ENCODE assay signal across 9 cellular contexts in genomic region chr1:218674280-218674773, GRCh38.
DNase-seq lines count a peak whose midpoint lies in the region; ATAC-seq and TF ChIP-seq lines count a peak whose summit lies in the region.
"Had no signal": no experiment of that assay in that cellular context is flagged by ENCODE, and none has a peak within 500 bp of the region (broad histone marks: within the 10 kb centered on the region; RNA-seq: fewer than 3 reads in every experiment).

No MANE protein-coding gene starts in this region.

- no peak overlapping the region; the same call in 1 of the 2 replicates for H3K4me2 ChIP-seq in PC-3 (ENCODE audit: low read length)
- H3K4me2 ChIP-seq in trophoblast cell (ENCODE audit: low read length): no peak overlapping the region

- H3K79me2 ChIP-seq in PC-3 (ENCODE audit: low read length): no peaks in the 10 kb centered on the region
- no peaks in the 10 kb centered on the region for H3K79me2 ChIP-seq in trophoblast cell (ENCODE audit: control insufficient read depth, insufficient read depth, low read length, poor library complexity)

- no peak overlapping the region for H3K18ac ChIP-seq in trophoblast cell (ENCODE audit: low read length)

- H4K8ac ChIP-seq in trophoblast cell (ENCODE audit: low read depth, low read length): peak overlapping the region; percentile 54

- H4K91ac ChIP-seq in trophoblast cell (ENCODE audit: low read depth, low read length): peak overlapping the region; percentile 66

- H2BK5ac ChIP-seq in trophoblast cell (ENCODE audit: low read depth, low read length, poor library complexity): peak overlapping the region; percentile 88

- no peaks in the 10 kb centered on the region for H3K36me3 ChIP-seq in PC-3 (ENCODE audit: low read depth, low read length)
- no peaks in the 10 kb centered on the region for H3K36me3 ChIP-seq in trophoblast cell (ENCODE audit: control insufficient read depth in 1 of 2, insufficient read depth in 2 of 2, low read length in 2 of 2)

- no peaks in the 10 kb centered on the region for H3K9me2 ChIP-seq in PC-3 (replicated peaks; ENCODE audit: low read length)

- H3K4me1 ChIP-seq in PC-3 (ENCODE audit: insufficient read depth, low read length) (0 out of 2 replicates have a peak, but pooled peaks cover 5% of the 10 kb centered on the region), trophoblast cell (ENCODE audit: control insufficient read depth in 1 of 2, insufficient read depth in 2 of 2, low read length in 2 of 2) (peaks cover 2 to 10% of the 10 kb centered on the region in 2 experiments)

- H2AK5ac ChIP-seq in trophoblast cell (ENCODE audit: low read length): peak overlapping the region; percentile 35

- no peak overlapping the region for H3K4me3 Mint-ChIP-seq in T-cell
- H3K4me3 Mint-ChIP-seq in stimulated activated memory B cell treated with anti-CD40 and anti-IgM and Interleukin-4, amounts not matched to agents 10 μg/mL and 1 μg/mL and 100 μg/mL, for 72 hours: no peak overlapping the region
- H3K4me3 Mint-ChIP-seq: stimulated activated naive CD8-positive, alpha-beta T cell treated with anti-CD3 and anti-CD28 coated beads, Interleukin-15, Interleukin-2, amounts not matched to agents 100 ng/mL and 50 ng/mL, for 24 hours had no signal

- no peak overlapping the region for H3K23ac ChIP-seq in trophoblast cell (ENCODE audit: low read length)

- H3K27me3 ChIP-seq in PC-3 (ENCODE audit: low read length): no peaks in the 10 kb centered on the region
- H3K27me3 ChIP-seq in trophoblast cell (ENCODE audit: insufficient read depth, low read length): no peaks in the 10 kb centered on the region

- DNase-seq in H4 (ENCODE audit: low spot score): peak; percentile 68
- peak; percentile 58 for DNase-seq in PC-3
- peak; percentile 63 to 76 for DNase-seq in foreskin fibroblast
- DNase-seq in trophoblast cell: peak; percentile 61 to 80
- DNase-seq in T-cell: no peak
- no peak for DNase-seq in globus pallidus (ENCODE audit: low spot score)

- no peak overlapping the region for H3K27ac Mint-ChIP-seq in T-cell
- H3K27ac Mint-ChIP-seq in stimulated activated memory B cell treated with anti-CD40 and anti-IgM and Interleukin-4, amounts not matched to agents 10 μg/mL and 1 μg/mL and 100 μg/mL, for 72 hours: no peak overlapping the region
- H3K27ac Mint-ChIP-seq: stimulated activated naive CD8-positive, alpha-beta T cell treated with anti-CD3 and anti-CD28 coated beads, Interleukin-15, Interleukin-2, amounts not matched to agents 100 ng/mL and 50 ng/mL, for 24 hours had no signal

- BruUV-seq in PC-3 (replicated peaks; lab: Mats Ljungman, UMichigan): no TSS peak

- WGBS in trophoblast cell (ENCODE audit: extremely low coverage, insufficient coverage, insufficient read length): no CpG with 5 or more reads among the region's 9 CpGs

- peaks cover 8% of the 10 kb centered on the region for H3K79me1 ChIP-seq in trophoblast cell (ENCODE audit: low read length)

- H3K9me3 ChIP-seq in PC-3 (ENCODE audit: low read length) (no peaks in the 10 kb centered on the region), trophoblast cell (ENCODE audit: insufficient read depth, low read depth, low read length) (no peaks in the 10 kb centered on the region)

- intact Hi-C loops in PC-3 (cut with micrococcal nuclease): no loop called here

- peak overlapping the region; percentile 85 for H2BK120ac ChIP-seq in trophoblast cell (ENCODE audit: insufficient read depth, low read length, poor library complexity)

- no peak overlapping the region for H3K4me3 ChIP-seq in PC-3 (ENCODE audit: low read length)
- peak overlapping the region in 1 of 2 donors; percentile 21 for H3K4me3 ChIP-seq in foreskin fibroblast (ENCODE audit: low read depth in 1 of 2, low read length in 2 of 2)
- no peak overlapping the region for H3K4me3 ChIP-seq in trophoblast cell (ENCODE audit: low read depth, low read length)

- no peak for TF ChIP-seq CTCF in PC-3 (conservative IDR thresholded peaks at IDR 0.05; ENCODE audit: low read depth, low read length)
- no peak for TF ChIP-seq CTCF in foreskin fibroblast (IDR thresholded peaks at IDR 0.05; ENCODE audit: low read depth, low read length)

- H3F3A ChIP-seq in PC-3 (ENCODE audit: low read length, unreplicated experiment): no peaks in the 10 kb centered on the region

- no peak overlapping the region for H4K12ac ChIP-seq in trophoblast cell (ENCODE audit: low read depth, low read length)

- CTCF ChIA-PET in PC-3 (lab: Charles Lee): interaction anchor here (0.6 kb wide), 1 partner anchor 17 kb away, joined by 3 read pairs; no protein-coding TSS in a partner anchor
- CTCF ChIA-PET in T-cell (lab: Charles Lee): no interaction called here

- H3K9ac ChIP-seq in PC-3 (ENCODE audit: low read length): no peak overlapping the region
- no peak overlapping the region for H3K9ac ChIP-seq in trophoblast cell (ENCODE audit: low read length)

- H3K36me3 Mint-ChIP-seq in T-cell: no peaks in the 10 kb centered on the region
- H3K36me3 Mint-ChIP-seq in stimulated activated memory B cell treated with anti-CD40 and anti-IgM and Interleukin-4, amounts not matched to agents 10 μg/mL and 1 μg/mL and 100 μg/mL, for 72 hours: no peaks in the 10 kb centered on the region

- no peaks in the 10 kb centered on the region for H3K27me3 Mint-ChIP-seq in T-cell
- H3K27me3 Mint-ChIP-seq in stimulated activated memory B cell treated with anti-CD40 and anti-IgM and Interleukin-4, amounts not matched to agents 10 μg/mL and 1 μg/mL and 100 μg/mL, for 72 hours: no peaks in the 10 kb centered on the region
- H3K27me3 Mint-ChIP-seq: stimulated activated naive CD8-positive, alpha-beta T cell treated with anti-CD3 and anti-CD28 coated beads, Interleukin-15, Interleukin-2, amounts not matched to agents 100 ng/mL and 50 ng/mL, for 24 hours had no signal

- H3K27ac ChIP-seq in PC-3 (ENCODE audit: low read length) (no peak overlapping the region), trophoblast cell (ENCODE audit: low read depth, low read length) (peak overlapping the region; percentile 76)

- H3K4me1 Mint-ChIP-seq in T-cell: no peaks in the 10 kb centered on the region
- H3K4me1 Mint-ChIP-seq in stimulated activated memory B cell treated with anti-CD40 and anti-IgM and Interleukin-4, amounts not matched to agents 10 μg/mL and 1 μg/mL and 100 μg/mL, for 72 hours: no peaks in the 10 kb centered on the region

- H3K9me3 Mint-ChIP-seq in T-cell: peaks cover 5 to 12% (median 5%) of the 10 kb centered on the region in 3 donors
- H3K9me3 Mint-ChIP-seq in stimulated activated memory B cell treated with anti-CD40 and anti-IgM and Interleukin-4, amounts not matched to agents 10 μg/mL and 1 μg/mL and 100 μg/mL, for 72 hours: peaks cover 3% of the 10 kb centered on the region

- H2BK12ac ChIP-seq in trophoblast cell (ENCODE audit: low read length): peak overlapping the region; percentile 86

- H4K20me1 ChIP-seq in PC-3 (ENCODE audit: low read length): no peaks in the 10 kb centered on the region

- peak; percentile 64; the same call in 1 of the 2 replicates for ATAC-seq in PC-3
- no peak for ATAC-seq in T-cell (replicated peaks in 1 of 4)
- no peak for ATAC-seq in stimulated activated memory B cell treated with anti-CD40 and anti-IgM and Interleukin-4, amounts not matched to agents 10 μg/mL and 1 μg/mL and 100 μg/mL, for 72 hours
- no peak for ATAC-seq in GM21576 (IDR thresholded peaks at IDR 0.05; ENCODE audit: unreplicated experiment)

- POLR2A ChIA-PET in PC-3 (lab: Charles Lee; ENCODE audit: unreplicated experiment) (no interaction called here), T-cell (lab: Charles Lee) (no interaction called here)

- H2AFZ ChIP-seq in PC-3 (ENCODE audit: low read length): peak overlapping the region; percentile 16; the same call in 1 of the 2 replicates
- H2AFZ ChIP-seq in trophoblast cell (ENCODE audit: insufficient read depth, low read length, poor library complexity): no peak overlapping the region

- peak overlapping the region; percentile 75 for H3K14ac ChIP-seq in trophoblast cell (ENCODE audit: low read length)

- peak overlapping the region; percentile 40 for H3K4ac ChIP-seq in trophoblast cell (ENCODE audit: low read depth, low read length)

Comparison
In these comparisons a context has a peak if more than half of its experiments do, and no peak if none do; other contexts are left out.
1. DNase-seq: peak in H4 (single experiment), PC-3 (single experiment), foreskin fibroblast (2 of 2) and trophoblast cell (2 of 2); none in T-cell (0 of 34) and globus pallidus (single experiment).